10 cellular contexts compared by ENCODE assay signal in the genomic region with DNA sequence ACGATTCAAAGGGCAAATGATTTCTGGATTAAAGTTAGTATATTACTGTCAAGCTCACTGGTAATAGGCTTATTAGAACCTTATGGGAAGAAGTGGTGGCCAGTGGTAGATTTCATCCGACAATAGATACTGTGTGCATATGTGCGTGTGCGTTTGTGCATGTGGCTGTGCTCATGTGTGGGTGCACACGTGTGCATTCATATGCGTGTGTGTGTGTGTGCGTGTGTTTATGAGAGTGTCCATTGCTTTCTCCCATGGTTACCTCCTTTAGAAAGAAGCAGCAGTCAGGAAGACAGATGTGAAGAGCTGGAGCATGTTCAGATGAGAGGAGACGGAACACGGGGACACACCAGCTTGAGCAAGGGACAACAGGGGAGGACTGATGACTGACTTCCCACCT. TPM values are rescaled to one million over a fixed set of nuclear protein-coding genes. Genes with fewer than 3 reads are reported as not detected.
"Had no signal": no experiment of that assay in that cellular context is flagged by ENCODE, and none has a peak within 500 bp of the region (broad histone marks: within the 10 kb centered on the region; RNA-seq: fewer than 3 reads in every experiment).

No MANE protein-coding gene starts in this region.

- H3K4me2 ChIP-seq: KMS-11 had no signal

- H3K4me3 ChIP-seq: GM23248, HAP-1 had no signal

- FAIRE-seq: H54, HTR-8/SVneo had no signal

- H3K27ac Mint-ChIP-seq: HFFc6 had no signal

- DNase-seq: GM23248, GOT3, HFFc6, KBM-7 had no signal

- H3K4me1 Mint-ChIP-seq: IgD-negative memory B cell had no signal

- H3K36me3 ChIP-seq: HAP-1 had no signal

- H3K4me3 Mint-ChIP-seq: HFFc6, IgD-negative memory B cell had no signal

- H2AFZ ChIP-seq: GM23248 had no signal

- H3K27ac ChIP-seq: GM23248, KMS-11 had no signal

- H3K9me3 ChIP-seq: HAP-1 had no signal

- ATAC-seq: HCT116 had no signal

- H3K4me1 ChIP-seq: HAP-1 had no signal

- H3K36me3 Mint-ChIP-seq: IgD-negative memory B cell had no signal

- H3K9ac ChIP-seq: GM23248, KMS-11 had no signal

RNA-seq across cellular contexts. Expression of a gene that starts 8.9 kb away (rescaled TPM):
- total RNA-seq: GM23248, HFFc6 had no signal
- polyA plus RNA-seq: GM23248, IgD-negative memory B cell had no signal

RNA-seq across cellular contexts. Expression of a gene that starts 9.2 kb away (rescaled TPM):
- total RNA-seq: GM23248, HFFc6 had no signal
- polyA plus RNA-seq: GM23248, IgD-negative memory B cell had no signal

RNA-seq across cellular contexts. Expression of a gene that starts 40.4 kb away (rescaled TPM):
- total RNA-seq: GM23248, HFFc6 had no signal
- polyA plus RNA-seq: GM23248, IgD-negative memory B cell had no signal

RNA-seq across cellular contexts. Expression of a gene that starts 50.7 kb away (rescaled TPM):
- total RNA-seq: GM23248, HFFc6 had no signal
- polyA plus RNA-seq: GM23248, IgD-negative memory B cell had no signal

RNA-seq across cellular contexts. Expression of a gene that starts 56.6 kb away (rescaled TPM):
- total RNA-seq: GM23248, HFFc6 had no signal
- polyA plus RNA-seq: GM23248, IgD-negative memory B cell had no signal
